In genomic region chr17:34066528-34066927, GRCh38 we compare ENCODE assay signal across 20 cellular contexts.
DNase-seq lines count a peak whose midpoint lies in the region; ATAC-seq, FAIRE-seq and TF ChIP-seq lines count a peak whose summit lies in the region.
"Had no signal": no experiment of that assay in that cellular context is flagged by ENCODE, and none has a peak within 500 bp of the region (broad histone marks: within the 10 kb centered on the region; RNA-seq: fewer than 3 reads in every experiment).

No MANE protein-coding gene starts in this region.

- intact Hi-C loops in K562 (cut with micrococcal nuclease): no loop called here
- intact Hi-C loops in vagina (cut with DNase I): no loop called here

- H4K20me1 ChIP-seq in K562 (replicated peaks; ENCODE audit: control insufficient read depth, insufficient read depth, low read length): no peaks in the 10 kb centered on the region
- H4K20me1 ChIP-seq: BLaER1 treated with 17β-estradiol and CSF1 and Interleukin-3, amounts not matched to agents 10 nM and 100 nM had no signal

- no peak for TF ChIP-seq EP300 in K562 (IDR thresholded peaks at IDR 0.05; ENCODE audit: low read length)

- TF ChIP-seq CTCF in K562 (IDR thresholded peaks at IDR 0.05 in 2 of 3, conservative IDR thresholded peaks at IDR 0.05 in 1 of 3; ENCODE audit: insufficient read depth in 2 of 3, low read depth in 1 of 3, low read length in 3 of 3): no peak
- TF ChIP-seq CTCF in vagina (IDR thresholded peaks at IDR 0.05): no peak

- no peak for ATAC-seq in K562
- peak; percentile 63 for ATAC-seq in esophagus mucosa
- ATAC-seq: A549; CD8-positive, alpha-beta T cell had no signal

- TF ChIP-seq POLR2A in K562 (conservative IDR thresholded peaks at IDR 0.05) (no peak), vagina (IDR thresholded peaks at IDR 0.05) (no peak)

- no peak overlapping the region for H2AFZ ChIP-seq in K562 (ENCODE audit: low read depth, low read length)

- in situ Hi-C loops in K562 (cut with MboI): no loop called here

- FAIRE-seq in K562 (lab: Jason Lieb, UNC): no peak
- FAIRE-seq: A549, D721Med, G401.6, GM12891, GM19239 had no signal

- POLR2A ChIA-PET in K562 (lab: Yijun Ruan, JAX): no interaction called here

- 3% methylated on average over 3 of the region's 3 CpGs for WGBS in K562 (ENCODE audit: insufficient coverage, low coverage, missing lambda C conversion rate)

- no peak for DNase-seq in K562 (ENCODE audit: extremely low read depth in 1 of 4, low spot score in 3 of 4)
- DNase-seq in vagina (ENCODE audit: extremely low spot score in 2 of 2): peak; percentile 52 to 64
- DNase-seq in NCI-H1417 (lab: John Stamatoyannopoulos, UW): no peak
- no peak for DNase-seq in cerebellum (ENCODE audit: low spot score)
- DNase-seq in NCI-H2081 treated with DMSO at 0.1 percent for 48 hours (lab: John Stamatoyannopoulos, UW): no peak
- DNase-seq: 8988T; AML-193; Caco-2; Calu3; CD4-positive, alpha-beta T cell; CD8-positive, alpha-beta T cell; GF-D8 had no signal

- no peaks in the 10 kb centered on the region for H3K9me1 ChIP-seq in K562 (ENCODE audit: control insufficient read depth, insufficient read depth, low read length)

- CTCF ChIA-PET in K562 (lab: Yijun Ruan, JAX; ENCODE audit: low intra/inter-chr PET ratio): no interaction called here

- no peaks in the 10 kb centered on the region for H3K36me3 ChIP-seq in K562 (ENCODE audit: control insufficient read depth, insufficient read depth, low read length)
- H3K36me3 ChIP-seq in vagina: no peaks in the 10 kb centered on the region
- H3K36me3 ChIP-seq: BLaER1 treated with 17β-estradiol and CSF1 and Interleukin-3, amounts not matched to agents 10 nM and 100 nM had no signal

- TF ChIP-seq RAD21 in K562 (CRISPR knock-in tag; conservative IDR thresholded peaks at IDR 0.05 in 1 of 2, IDR thresholded peaks at IDR 0.05 in 1 of 2): no peak

- H3K27me3 ChIP-seq in K562 (ENCODE audit: control insufficient read depth in 2 of 2, insufficient read depth in 2 of 2, low read length in 2 of 2) (no peaks in the 10 kb centered on the region), vagina (no peaks in the 10 kb centered on the region)
- H3K27me3 ChIP-seq: BLaER1 treated with 17β-estradiol and CSF1 and Interleukin-3, amounts not matched to agents 10 nM and 100 nM had no signal

- BruUV-seq in K562 (replicated peaks; lab: Mats Ljungman, UMichigan): no TSS peak

- H3K9ac ChIP-seq in K562 (ENCODE audit: insufficient read depth in 1 of 2, low read depth in 2 of 2, low read length in 2 of 2): no peak overlapping the region
- H3K9ac ChIP-seq: BLaER1 treated with 17β-estradiol and CSF1 and Interleukin-3, amounts not matched to agents 10 nM and 100 nM had no signal

- H3K4me3 ChIP-seq in K562: no peak overlapping the region
- no peak overlapping the region for H3K4me3 ChIP-seq in vagina
- H3K4me3 ChIP-seq: A549; BLaER1 treated with 17β-estradiol and CSF1 and Interleukin-3, amounts not matched to agents 10 nM and 100 nM had no signal

- H3K4me2 ChIP-seq in K562 (ENCODE audit: insufficient read depth, low read length): no peak overlapping the region
- H3K4me2 ChIP-seq: A549; BLaER1 treated with 17β-estradiol and CSF1 and Interleukin-3, amounts not matched to agents 10 nM and 100 nM had no signal

- H3K79me2 ChIP-seq in K562 (ENCODE audit: control insufficient read depth, insufficient read depth, low read length): no peaks in the 10 kb centered on the region

- H3K9me3 ChIP-seq in K562 (replicated peaks; ENCODE audit: control insufficient read depth, insufficient read depth, low read depth, low read length) (no peaks in the 10 kb centered on the region), vagina (no peaks in the 10 kb centered on the region)
- H3K9me3 ChIP-seq: A549, Caco-2 had no signal

- H3K27ac ChIP-seq in K562 (ENCODE audit: extremely low read depth, low read depth, low read length) (no peak overlapping the region), vagina (no peak overlapping the region)
- H3K27ac ChIP-seq: A549; BLaER1 treated with 17β-estradiol and CSF1 and Interleukin-3, amounts not matched to agents 10 nM and 100 nM; C4-2B had no signal

- H3K4me1 ChIP-seq in K562 (replicated peaks in 1 of 2; ENCODE audit: control insufficient read depth in 2 of 2, insufficient read depth in 2 of 2, low read length in 2 of 2) (no peaks in the 10 kb centered on the region), vagina (no peaks in the 10 kb centered on the region)
- H3K4me1 ChIP-seq: A549; BLaER1 treated with 17β-estradiol and CSF1 and Interleukin-3, amounts not matched to agents 10 nM and 100 nM; Caco-2 had no signal

TF ChIP-seq in K562, 482 proteins besides CTCF, POLR2A, EP300 and RAD21 (continues in another document):
- no peak for TF ChIP-seq ZNF184 (CRISPR knock-in tag; IDR thresholded peaks at IDR 0.05)
- no peak for TF ChIP-seq CREM (IDR thresholded peaks at IDR 0.05; ENCODE audit: low read depth)
- no peak for TF ChIP-seq MCM3 (IDR thresholded peaks at IDR 0.05)
- no peak for TF ChIP-seq SOX6 (IDR thresholded peaks at IDR 0.05)
- TF ChIP-seq BHLHE40 (IDR thresholded peaks at IDR 0.05; ENCODE audit: low read length): no peak
- no peak for TF ChIP-seq ZNF592 (IDR thresholded peaks at IDR 0.05)
- no peak for TF ChIP-seq CHD4 (IDR thresholded peaks at IDR 0.05; ENCODE audit: insufficient read depth, insufficient replicate concordance, low read depth, low read length, poor library complexity, severe bottlenecking)
- TF ChIP-seq ZEB2 (IDR thresholded peaks at IDR 0.05): no peak
- no peak for TF ChIP-seq TRIM25 (IDR thresholded peaks at IDR 0.05; ENCODE audit: borderline replicate concordance)
- TF ChIP-seq FOSL1 (tag; conservative IDR thresholded peaks at IDR 0.05): 0 out of 2 replicates have a peak, but pooled peaks have one; percentile 19
- no peak for TF ChIP-seq NFXL1 (CRISPR knock-in tag; IDR thresholded peaks at IDR 0.05)
- TF ChIP-seq NONO (IDR thresholded peaks at IDR 0.05; ENCODE audit: low read depth in 2 of 2, low read length in 1 of 2): no peak
- peak; percentile 70 for TF ChIP-seq MEIS2 (IDR thresholded peaks at IDR 0.05; ENCODE audit: partially characterized antibody)
- TF ChIP-seq NCOA6 (IDR thresholded peaks at IDR 0.05): no peak
- no peak for TF ChIP-seq FUS (optimal IDR thresholded peaks at IDR 0.05; ENCODE audit: low read depth, low read length)
- no peak for TF ChIP-seq RFX7 (CRISPR knock-in tag; IDR thresholded peaks at IDR 0.05)
- TF ChIP-seq ID3 (CRISPR knock-in tag; IDR thresholded peaks at IDR 0.05): no peak
- no peak for TF ChIP-seq ID3 (tag; IDR thresholded peaks at IDR 0.05)

Comparison
In these comparisons a context has a peak if more than half of its experiments do, and no peak if none do; other contexts are left out.
1. DNase-seq: peak in vagina (2 of 2); none in K562 (0 of 4), NCI-H1417 (0 of 3), cerebellum (single experiment) and NCI-H2081 treated with DMSO at 0.1 percent for 48 hours (single experiment).